ENCODE assay signal across 17 cellular contexts in genomic region chr2:218615868-218616315, GRCh38. TPM values are rescaled to one million over a fixed set of nuclear protein-coding genes. Genes with fewer than 3 reads are reported as not detected.
A peak's percentile ranks its signal among the peaks of the same experiment; 100 is the strongest.
DNase-seq lines count a peak whose midpoint lies in the region; ATAC-seq and TF ChIP-seq lines count a peak whose summit lies in the region.
"Had no signal": no experiment of that assay in that cellular context is flagged by ENCODE, and none has a peak within 500 bp of the region (broad histone marks: within the 10 kb centered on the region; RNA-seq: fewer than 3 reads in every experiment).

No MANE protein-coding gene starts in this region.

- TF ChIP-seq EP300 in gastroesophageal sphincter (IDR thresholded peaks at IDR 0.05) (peak; percentile 19), stomach (IDR thresholded peaks at IDR 0.05) (no peak)

- WGBS in gastroesophageal sphincter (ENCODE audit: low coverage in 1 of 2), 2 donors = 7 to 25% methylated on average over 2 of the region's 6 CpGs
- WGBS in stomach, 5 donors = 52 to 68% (median 65%) methylated on average over 6 of the region's 6 CpGs

- POLR2A ChIA-PET in activated CD4-positive, alpha-beta memory T cell treated with anti-CD3 and anti-CD28 coated beads, Interleukin-2, amount 10 ng/mL, durations not matched to agents 7 days and 5 days (lab: Charles Lee) = interaction anchor here (1.3 kb wide), 1 partner anchor 13 kb away, joined by 3 read pairs; no protein-coding TSS in a partner anchor

- H3K9ac ChIP-seq in colonic mucosa (ENCODE audit: low read depth in 2 of 2, low read length in 2 of 2) = no peak overlapping the region
- no peak overlapping the region for H3K9ac ChIP-seq in muscle layer of colon (ENCODE audit: low read length)

- H3K4me3 Mint-ChIP-seq in activated CD4-positive, alpha-beta memory T cell treated with anti-CD3 and anti-CD28 coated beads, Interleukin-2, amount 10 ng/mL, durations not matched to agents 7 days and 5 days = no peak overlapping the region
- H3K4me3 Mint-ChIP-seq in activated naive CD4-positive, alpha-beta T cell treated with anti-CD3 and anti-CD28 coated beads, Interleukin-2, amount 10 ng/mL, durations not matched to agents 7 days and 5 days = no peak overlapping the region
- H3K4me3 Mint-ChIP-seq: CD14-positive monocyte had no signal

- H3K9me3 Mint-ChIP-seq in activated CD4-positive, alpha-beta memory T cell treated with anti-CD3 and anti-CD28 coated beads, Interleukin-2, amount 10 ng/mL, durations not matched to agents 7 days and 5 days = no peaks in the 10 kb centered on the region
- no peaks in the 10 kb centered on the region for H3K9me3 Mint-ChIP-seq in activated naive CD4-positive, alpha-beta T cell treated with anti-CD3 and anti-CD28 coated beads, Interleukin-2, amount 10 ng/mL, durations not matched to agents 7 days and 5 days
- H3K9me3 Mint-ChIP-seq: CD14-positive monocyte had no signal

- intact Hi-C loops in colonic mucosa (cut with DNase I) (no loop called here), stomach (cut with DNase I; ENCODE audit: low total_unique reads) (no loop called here)

- H3K36me3 ChIP-seq in colonic mucosa (no peaks in the 10 kb centered on the region), gastroesophageal sphincter (peaks cover 0 to 27% of the 10 kb centered on the region in 2 donors), muscle layer of colon (ENCODE audit: insufficient read depth, low read length) (peaks cover under 1% of the 10 kb centered on the region), stomach (peaks cover 0 to 4% (median 0%) of the 10 kb centered on the region in 4 donors)
- H3K36me3 ChIP-seq: SJSA1 had no signal

- no peaks in the 10 kb centered on the region for H3K27me3 ChIP-seq in colonic mucosa
- H3K27me3 ChIP-seq in gastroesophageal sphincter = no peaks in the 10 kb centered on the region
- no peaks in the 10 kb centered on the region for H3K27me3 ChIP-seq in muscle layer of colon (ENCODE audit: control insufficient read depth in 1 of 2, insufficient read depth in 2 of 2, low read length in 2 of 2)
- no peaks in the 10 kb centered on the region for H3K27me3 ChIP-seq in stomach
- H3K27me3 ChIP-seq: SJSA1 had no signal

- H3K27ac Mint-ChIP-seq in activated CD4-positive, alpha-beta memory T cell treated with anti-CD3 and anti-CD28 coated beads, Interleukin-2, amount 10 ng/mL, durations not matched to agents 7 days and 5 days = no peak overlapping the region
- no peak overlapping the region for H3K27ac Mint-ChIP-seq in activated naive CD4-positive, alpha-beta T cell treated with anti-CD3 and anti-CD28 coated beads, Interleukin-2, amount 10 ng/mL, durations not matched to agents 7 days and 5 days

- TF ChIP-seq CTCF in colonic mucosa (IDR thresholded peaks at IDR 0.05) = no peak
- no peak for TF ChIP-seq CTCF in gastroesophageal sphincter (IDR thresholded peaks at IDR 0.05)
- no peak for TF ChIP-seq CTCF in stomach (IDR thresholded peaks at IDR 0.05)

- CTCF ChIA-PET in activated CD4-positive, alpha-beta memory T cell treated with anti-CD3 and anti-CD28 coated beads, Interleukin-2, amount 10 ng/mL, durations not matched to agents 7 days and 5 days (lab: Charles Lee) = interaction anchor here (1.1 kb wide), 1 partner anchor 94 kb away, joined by 3 read pairs; the partner anchor contains the start of gene TTLL4
- CTCF ChIA-PET in activated naive CD4-positive, alpha-beta T cell treated with anti-CD3 and anti-CD28 coated beads, Interleukin-2, amount 10 ng/mL, durations not matched to agents 7 days and 5 days (lab: Charles Lee) = no interaction called here

- H3K4me3 ChIP-seq in colonic mucosa (no peak overlapping the region), gastroesophageal sphincter (no peak overlapping the region), muscle layer of colon (ENCODE audit: low read depth in 1 of 2, low read length in 2 of 2) (no peak overlapping the region), stomach (no peak overlapping the region)
- H3K4me3 ChIP-seq: K562, PC-9, SJSA1 had no signal

- DNase-seq in colonic mucosa (peak; percentile 35), stomach (no peak), SK-N-DZ (ENCODE audit: low spot score) (no peak), NCI-H2196 treated with DMSO at 0.1 percent for 48 hours (lab: John Stamatoyannopoulos, UW; ENCODE audit: unreplicated experiment) (no peak)
- DNase-seq in activated CD4-positive, alpha-beta memory T cell treated with anti-CD3 and anti-CD28 coated beads, Interleukin-2, amount 10 ng/mL, durations not matched to agents 7 days and 5 days = no peak
- no peak for DNase-seq in activated naive CD4-positive, alpha-beta T cell treated with anti-CD3 and anti-CD28 coated beads, Interleukin-2, amount 10 ng/mL, durations not matched to agents 7 days and 5 days
- DNase-seq: DND-41, NCI-H1105 treated with DMSO at 0.1 percent for 48 hours, NCI-H1694 treated with DMSO at 0.1 percent for 48 hours, NCI-H226, PC-9 had no signal

- H3K4me1 Mint-ChIP-seq in activated CD4-positive, alpha-beta memory T cell treated with anti-CD3 and anti-CD28 coated beads, Interleukin-2, amount 10 ng/mL, durations not matched to agents 7 days and 5 days = no peaks in the 10 kb centered on the region
- no peaks in the 10 kb centered on the region for H3K4me1 Mint-ChIP-seq in activated naive CD4-positive, alpha-beta T cell treated with anti-CD3 and anti-CD28 coated beads, Interleukin-2, amount 10 ng/mL, durations not matched to agents 7 days and 5 days
- H3K4me1 Mint-ChIP-seq: CD14-positive monocyte had no signal

- H3K27ac ChIP-seq in colonic mucosa (no peak overlapping the region), gastroesophageal sphincter (peak overlapping the region; percentile 19 to 87 (median 84)), muscle layer of colon (ENCODE audit: low read depth, low read length) (peak overlapping the region; percentile 68), stomach (peak overlapping the region in 3 of 5 donors; percentile 15 to 85 (median 49))
- H3K27ac ChIP-seq: PC-9, SJSA1 had no signal

- H3K4me1 ChIP-seq in colonic mucosa (no peaks in the 10 kb centered on the region), gastroesophageal sphincter (peaks cover 0 to 19% (median 0%) of the 10 kb centered on the region in 3 donors), muscle layer of colon (ENCODE audit: insufficient read depth, low read length) (peaks cover 18% of the 10 kb centered on the region), stomach (no peaks in the 10 kb centered on the region)
- H3K4me1 ChIP-seq: SJSA1 had no signal

- TF ChIP-seq POLR2A in gastroesophageal sphincter (IDR thresholded peaks at IDR 0.05) (no peak), stomach (IDR thresholded peaks at IDR 0.05) (no peak)

- H3K27me3 Mint-ChIP-seq in activated CD4-positive, alpha-beta memory T cell treated with anti-CD3 and anti-CD28 coated beads, Interleukin-2, amount 10 ng/mL, durations not matched to agents 7 days and 5 days = peaks cover 5% of the 10 kb centered on the region
- peaks cover 27% of the 10 kb centered on the region for H3K27me3 Mint-ChIP-seq in activated naive CD4-positive, alpha-beta T cell treated with anti-CD3 and anti-CD28 coated beads, Interleukin-2, amount 10 ng/mL, durations not matched to agents 7 days and 5 days

- peak; percentile 90 for ATAC-seq in gastroesophageal sphincter
- ATAC-seq: HCT116, K562 had no signal

- no peaks in the 10 kb centered on the region for H3K9me3 ChIP-seq in colonic mucosa
- no peaks in the 10 kb centered on the region for H3K9me3 ChIP-seq in gastroesophageal sphincter
- H3K9me3 ChIP-seq in muscle layer of colon (ENCODE audit: low read length) = no peaks in the 10 kb centered on the region
- no peaks in the 10 kb centered on the region for H3K9me3 ChIP-seq in stomach
- H3K9me3 ChIP-seq: SJSA1 had no signal

- H3K36me3 Mint-ChIP-seq in activated CD4-positive, alpha-beta memory T cell treated with anti-CD3 and anti-CD28 coated beads, Interleukin-2, amount 10 ng/mL, durations not matched to agents 7 days and 5 days (ENCODE audit: low read depth) = no peaks in the 10 kb centered on the region
- no peaks in the 10 kb centered on the region for H3K36me3 Mint-ChIP-seq in activated naive CD4-positive, alpha-beta T cell treated with anti-CD3 and anti-CD28 coated beads, Interleukin-2, amount 10 ng/mL, durations not matched to agents 7 days and 5 days
- H3K36me3 Mint-ChIP-seq: CD14-positive monocyte had no signal

RNA-seq across cellular contexts. Expression of gene PLCD4, which starts 8.2 kb away (rescaled TPM):
- total RNA-seq in colonic mucosa = 1 to 10 TPM in 1 of 2 donors, under 1 TPM in 1; 0.54 to 1.6 TPM
- 10 to 100 TPM in 2 of 4 donors, 1 to 10 TPM in 2; 1.6 to 18.8 (median 9.3) TPM for total RNA-seq in gastroesophageal sphincter
- total RNA-seq in stomach = 10 to 100 TPM in 2 of 5 donors, 1 to 10 TPM in 3; 2.5 to 33.6 (median 6.4) TPM
- polyA plus RNA-seq in stomach = 1 to 10 TPM in 1 of 3 donors, under 1 TPM in 1, not detected in 1; 0.19 to 6.8 TPM
- total RNA-seq in activated CD4-positive, alpha-beta memory T cell treated with anti-CD3 and anti-CD28 coated beads, Interleukin-2, amount 10 ng/mL, durations not matched to agents 7 days and 5 days = under 1 TPM; 0.10 to 0.38 TPM
- polyA plus RNA-seq in SK-N-DZ (2014; cell fraction: cytosol; rRNA removed) = 0.16 TPM in 1 of 2 replicates, not detected in the other
- polyA plus RNA-seq in SK-N-DZ (2014; cell fraction: nucleus; rRNA removed) = 0.39 and 0.63 TPM in 2 replicates
- total RNA-seq: K562, SJSA1 had no signal

RNA-seq across cellular contexts. Expression of gene ZNF142, which starts 43.5 kb away (rescaled TPM):
- 10 to 100 TPM; 14.8 to 25.3 TPM for total RNA-seq in colonic mucosa
- total RNA-seq in gastroesophageal sphincter = 10 to 100 TPM; 10.8 to 33.3 (median 24.6) TPM
- 10 to 100 TPM in 4 of 5 donors, 1 to 10 TPM in 1; 8.3 to 49.1 (median 21.3) TPM for total RNA-seq in stomach
- 1 to 10 TPM; 3.6 to 5.5 (median 4.1) TPM for polyA plus RNA-seq in stomach
- total RNA-seq in activated CD4-positive, alpha-beta memory T cell treated with anti-CD3 and anti-CD28 coated beads, Interleukin-2, amount 10 ng/mL, durations not matched to agents 7 days and 5 days = 10 to 100 TPM; 41.4 to 41.8 TPM
- 7.6 and 12.7 TPM in 2 replicates for polyA plus RNA-seq in SK-N-DZ (2014; cell fraction: cytosol; rRNA removed)
- polyA plus RNA-seq in SK-N-DZ (2014; cell fraction: nucleus; rRNA removed) = 8.9 and 24.1 TPM in 2 replicates

RNA-seq across cellular contexts. Expression of gene BCS1L, which starts 43.6 kb away (rescaled TPM):
- total RNA-seq in colonic mucosa (10 to 100 TPM; 21.7 to 63.7 TPM), gastroesophageal sphincter (10 to 100 TPM; 24.3 to 37.4 (median 29.9) TPM), stomach (10 to 100 TPM in 4 of 5 donors, 1 to 10 TPM in 1; 2.3 to 77.3 (median 18.9) TPM)
- polyA plus RNA-seq in stomach = 10 to 100 TPM; 14.8 to 54.0 (median 20.1) TPM
- 10 to 100 TPM; 35.0 to 39.8 TPM for total RNA-seq in activated CD4-positive, alpha-beta memory T cell treated with anti-CD3 and anti-CD28 coated beads, Interleukin-2, amount 10 ng/mL, durations not matched to agents 7 days and 5 days
- 61.0 and 63.3 TPM in 2 replicates for polyA plus RNA-seq in SK-N-DZ (2014; cell fraction: cytosol; rRNA removed)
- polyA plus RNA-seq in SK-N-DZ (2014; cell fraction: nucleus; rRNA removed) = 159 and 177 TPM in 2 replicates

RNA-seq across cellular contexts. Expression of gene CNOT9, which starts 47.3 kb away (rescaled TPM):
- total RNA-seq in colonic mucosa (10 to 100 TPM; 36.0 to 52.5 TPM), gastroesophageal sphincter (10 to 100 TPM; 27.5 to 35.3 (median 32.3) TPM), stomach (10 to 100 TPM in 4 of 5 donors, 1 to 10 TPM in 1; 5.5 to 64.8 (median 47.8) TPM)
- 10 to 100 TPM; 13.0 to 14.7 (median 14.1) TPM for polyA plus RNA-seq in stomach
- 10 to 100 TPM; 77.1 to 77.3 TPM for total RNA-seq in activated CD4-positive, alpha-beta memory T cell treated with anti-CD3 and anti-CD28 coated beads, Interleukin-2, amount 10 ng/mL, durations not matched to agents 7 days and 5 days
- 67.4 and 68.5 TPM in 2 replicates for polyA plus RNA-seq in SK-N-DZ (2014; cell fraction: cytosol; rRNA removed)
- polyA plus RNA-seq in SK-N-DZ (2014; cell fraction: nucleus; rRNA removed) = 92.0 and 102 TPM in 2 replicates

RNA-seq across cellular contexts. Expression of gene USP37, which starts 47.7 kb away (rescaled TPM):
- total RNA-seq in colonic mucosa (10 to 100 TPM; 13.1 to 13.4 TPM), gastroesophageal sphincter (10 to 100 TPM in 1 of 4 donors, 1 to 10 TPM in 3; 8.3 to 17.4 (median 9.0) TPM), stomach (10 to 100 TPM in 3 of 5 donors, 1 to 10 TPM in 2; 2.3 to 81.4 (median 10.9) TPM)
- 1 to 10 TPM; 1.6 to 2.0 (median 1.8) TPM for polyA plus RNA-seq in stomach
- total RNA-seq in activated CD4-positive, alpha-beta memory T cell treated with anti-CD3 and anti-CD28 coated beads, Interleukin-2, amount 10 ng/mL, durations not matched to agents 7 days and 5 days = 10 to 100 TPM; 30.2 to 32.7 TPM
- 12.6 and 15.5 TPM in 2 replicates for polyA plus RNA-seq in SK-N-DZ (2014; cell fraction: cytosol; rRNA removed)
- 12.1 and 17.8 TPM in 2 replicates for polyA plus RNA-seq in SK-N-DZ (2014; cell fraction: nucleus; rRNA removed)
